Comparison of ENCODE assay signal across 26 cellular contexts in genomic region chr1:15762546-15762945, GRCh38. TPM values are rescaled to one million over a fixed set of nuclear protein-coding genes. Genes with fewer than 3 reads are reported as not detected.
DNase-seq lines count a peak whose midpoint lies in the region; ATAC-seq and TF ChIP-seq lines count a peak whose summit lies in the region.
"Had no signal": no experiment of that assay in that cellular context is flagged by ENCODE, and none has a peak within 500 bp of the region (broad histone marks: within the 10 kb centered on the region; RNA-seq: fewer than 3 reads in every experiment).

No MANE protein-coding gene starts in this region.

- H3K27me3 Mint-ChIP-seq in activated naive CD8-positive, alpha-beta T cell: peaks cover 11% of the 10 kb centered on the region
- peaks cover 40% of the 10 kb centered on the region for H3K27me3 Mint-ChIP-seq in activated naive CD8-positive, alpha-beta T cell treated with anti-CD3 and anti-CD28 coated beads for 36 hours
- H3K27me3 Mint-ChIP-seq in stimulated activated memory B cell treated with anti-CD40 and anti-IgM and Interleukin-4, amounts not matched to agents 10 μg/mL and 1 μg/mL and 100 μg/mL, for 72 hours: peaks cover 78% of the 10 kb centered on the region

- H3K9me3 Mint-ChIP-seq in activated naive CD8-positive, alpha-beta T cell (ENCODE audit: low read depth): no peaks in the 10 kb centered on the region
- H3K9me3 Mint-ChIP-seq in activated naive CD8-positive, alpha-beta T cell treated with anti-CD3 and anti-CD28 coated beads for 36 hours: no peaks in the 10 kb centered on the region
- H3K9me3 Mint-ChIP-seq in stimulated activated memory B cell treated with anti-CD40 and anti-IgM and Interleukin-4, amounts not matched to agents 10 μg/mL and 1 μg/mL and 100 μg/mL, for 72 hours: no peaks in the 10 kb centered on the region
- H3K9me3 Mint-ChIP-seq: activated CD4-positive, alpha-beta T cell treated with anti-CD3 and anti-CD28 coated beads, Interleukin-2, amount 10 ng/mL, durations not matched to agents 7 days and 5 days; stimulated activated naive CD8-positive, alpha-beta T cell treated with anti-CD3 and anti-CD28 coated beads, Interleukin-15, amount 100 ng/mL, for 72 hours; T-cell had no signal

- peaks cover 42% of the 10 kb centered on the region for H3K27me3 ChIP-seq in left ventricle myocardium inferior (ENCODE audit: low read depth)
- no peaks in the 10 kb centered on the region for H3K27me3 ChIP-seq in thoracic aorta (replicated peaks; ENCODE audit: insufficient read depth)
- H3K27me3 ChIP-seq: pancreas, uterus had no signal

- H3K9me3 ChIP-seq in left ventricle myocardium inferior (replicated peaks) (no peaks in the 10 kb centered on the region), thoracic aorta (no peaks in the 10 kb centered on the region)
- H3K9me3 ChIP-seq: BE2C, pancreas, sigmoid colon, uterus had no signal

- ATAC-seq in thoracic aorta (ENCODE audit: insufficient number of reproducible peaks, low FRiP score, low read depth): no peak
- ATAC-seq in stimulated activated memory B cell treated with anti-CD40 and anti-IgM and Interleukin-4, amounts not matched to agents 10 μg/mL and 1 μg/mL and 100 μg/mL, for 72 hours: no peak
- ATAC-seq: pancreas; stimulated activated naive CD8-positive, alpha-beta T cell treated with anti-CD3 and anti-CD28 coated beads, Interleukin-15, amount 100 ng/mL, for 72 hours; T-cell had no signal

- H3K4me3 Mint-ChIP-seq in activated naive CD8-positive, alpha-beta T cell: no peak overlapping the region
- no peak overlapping the region for H3K4me3 Mint-ChIP-seq in activated naive CD8-positive, alpha-beta T cell treated with anti-CD3 and anti-CD28 coated beads for 36 hours
- no peak overlapping the region for H3K4me3 Mint-ChIP-seq in stimulated activated memory B cell treated with anti-CD40 and anti-IgM and Interleukin-4, amounts not matched to agents 10 μg/mL and 1 μg/mL and 100 μg/mL, for 72 hours
- H3K4me3 Mint-ChIP-seq: activated CD4-positive, alpha-beta T cell treated with anti-CD3 and anti-CD28 coated beads, Interleukin-2, amount 10 ng/mL, durations not matched to agents 7 days and 5 days; stimulated activated naive CD8-positive, alpha-beta T cell treated with anti-CD3 and anti-CD28 coated beads, Interleukin-15, amount 100 ng/mL, for 72 hours; T-cell had no signal

- H3K27ac Mint-ChIP-seq in activated naive CD8-positive, alpha-beta T cell: peak overlapping the region; percentile 34
- H3K27ac Mint-ChIP-seq in activated naive CD8-positive, alpha-beta T cell treated with anti-CD3 and anti-CD28 coated beads for 36 hours: no peak overlapping the region
- H3K27ac Mint-ChIP-seq in stimulated activated memory B cell treated with anti-CD40 and anti-IgM and Interleukin-4, amounts not matched to agents 10 μg/mL and 1 μg/mL and 100 μg/mL, for 72 hours: no peak overlapping the region
- H3K27ac Mint-ChIP-seq: activated CD4-positive, alpha-beta T cell treated with anti-CD3 and anti-CD28 coated beads, Interleukin-2, amount 10 ng/mL, durations not matched to agents 7 days and 5 days; stimulated activated naive CD8-positive, alpha-beta T cell treated with anti-CD3 and anti-CD28 coated beads, Interleukin-15, amount 100 ng/mL, for 72 hours; T-cell had no signal

- intact Hi-C loops in left ventricle myocardium inferior (cut with micrococcal nuclease): no loop called here

- no peak for TF ChIP-seq CTCF in left ventricle myocardium inferior (IDR thresholded peaks at IDR 0.05; ENCODE audit: borderline replicate concordance)
- no peak for TF ChIP-seq CTCF in thoracic aorta (IDR thresholded peaks at IDR 0.05)

- H3K4me1 ChIP-seq in left ventricle myocardium inferior: peaks cover 83% of the 10 kb centered on the region
- H3K4me1 ChIP-seq in thoracic aorta (ENCODE audit: control insufficient read depth in 1 of 2, low read depth in 2 of 2): peaks cover 27 to 65% of the 10 kb centered on the region in 2 donors

- H3K27ac ChIP-seq in left ventricle myocardium inferior (replicated peaks): peak overlapping the region; percentile 86
- peak overlapping the region; percentile 93 to 98 for H3K27ac ChIP-seq in thoracic aorta
- H3K27ac ChIP-seq: pancreas had no signal

- peaks cover 3% of the 10 kb centered on the region for H3K4me1 Mint-ChIP-seq in activated naive CD8-positive, alpha-beta T cell (ENCODE audit: low read depth)
- H3K4me1 Mint-ChIP-seq in activated naive CD8-positive, alpha-beta T cell treated with anti-CD3 and anti-CD28 coated beads for 36 hours: no peaks in the 10 kb centered on the region
- peaks cover 12% of the 10 kb centered on the region for H3K4me1 Mint-ChIP-seq in stimulated activated memory B cell treated with anti-CD40 and anti-IgM and Interleukin-4, amounts not matched to agents 10 μg/mL and 1 μg/mL and 100 μg/mL, for 72 hours

- H3K36me3 Mint-ChIP-seq in activated naive CD8-positive, alpha-beta T cell: no peaks in the 10 kb centered on the region
- no peaks in the 10 kb centered on the region for H3K36me3 Mint-ChIP-seq in activated naive CD8-positive, alpha-beta T cell treated with anti-CD3 and anti-CD28 coated beads for 36 hours
- no peaks in the 10 kb centered on the region for H3K36me3 Mint-ChIP-seq in stimulated activated memory B cell treated with anti-CD40 and anti-IgM and Interleukin-4, amounts not matched to agents 10 μg/mL and 1 μg/mL and 100 μg/mL, for 72 hours
- H3K36me3 Mint-ChIP-seq: T-cell had no signal

- no peak for DNase-seq in activated naive CD8-positive, alpha-beta T cell treated with anti-CD3 and anti-CD28 coated beads for 36 hours
- peak; percentile 34 for DNase-seq in RKO (ENCODE audit: low spot score)
- no peak for DNase-seq in left ventricle myocardium inferior
- DNase-seq in thoracic aorta (ENCODE audit: low spot score): no peak
- DNase-seq in kidney glomerular epithelial cell (lab: John Stamatoyannopoulos, UW): no peak
- DNase-seq in activated CD4-positive, alpha-beta T cell treated with anti-CD3 and anti-CD28 coated beads for 4 hours: no peak
- DNase-seq: activated CD4-positive, alpha-beta T cell treated with anti-CD3 and anti-CD28 coated beads, Interleukin-2, amount 10 ng/mL, durations not matched to agents 7 days and 5 days; activated gamma-delta T cell treated with Interleukin-2 at 50 U/mL for 16 hours; anterior cingulate cortex; BE2C; COR-L47; effector memory CD4-positive, alpha-beta T cell; NCI-H2029 treated with DMSO at 0.1 percent for 48 hours; NCI-H510A; pancreas; sigmoid colon; stimulated activated naive CD8-positive, alpha-beta T cell treated with anti-CD3 and anti-CD28 coated beads, Interleukin-15, amount 100 ng/mL, for 72 hours; T-cell; uterus had no signal

- H3K4me3 ChIP-seq in left ventricle myocardium inferior (peak overlapping the region; percentile 87), thoracic aorta (peak overlapping the region; percentile 88)
- H3K4me3 ChIP-seq: K562, pancreas, sigmoid colon, uterus had no signal

- H3K36me3 ChIP-seq in left ventricle myocardium inferior: peaks cover 16% of the 10 kb centered on the region
- peaks cover 30% of the 10 kb centered on the region for H3K36me3 ChIP-seq in thoracic aorta
- H3K36me3 ChIP-seq: BE2C, pancreas, uterus had no signal

RNA-seq across cellular contexts. Expression of gene FBLIM1, which starts 4.0 kb away (rescaled TPM):
- total RNA-seq in activated naive CD8-positive, alpha-beta T cell treated with anti-CD3 and anti-CD28 coated beads for 36 hours: not detected
- 89.1 TPM for total RNA-seq in left ventricle myocardium inferior
- 100 to 1,000 TPM; 731 to 997 TPM for total RNA-seq in thoracic aorta

RNA-seq across cellular contexts. Expression of gene TMEM82, which starts 20.2 kb away (rescaled TPM):
- total RNA-seq in activated naive CD8-positive, alpha-beta T cell treated with anti-CD3 and anti-CD28 coated beads for 36 hours: not detected
- total RNA-seq in left ventricle myocardium inferior (not detected), thoracic aorta (not detected)
- total RNA-seq: activated CD4-positive, alpha-beta T cell treated with anti-CD3 and anti-CD28 coated beads, Interleukin-2, amount 10 ng/mL, durations not matched to agents 7 days and 5 days; cerebellum; fibroblast of lung; K562; lung microvascular endothelial cell; myocyte; pancreas; T-cell; uterus had no signal

RNA-seq across cellular contexts. Expression of gene SLC25A34, which starts 26.5 kb away (rescaled TPM):
- under 1 TPM; 0.76 to 0.94 TPM for total RNA-seq in activated naive CD8-positive, alpha-beta T cell treated with anti-CD3 and anti-CD28 coated beads for 36 hours
- total RNA-seq in left ventricle myocardium inferior: 34.0 TPM
- total RNA-seq in thoracic aorta: 1 to 10 TPM; 2.4 to 7.5 TPM

RNA-seq across cellular contexts. Expression of gene UQCRHL, which starts 44.9 kb away (rescaled TPM):
- 1 to 10 TPM; 1.9 to 2.0 TPM for total RNA-seq in activated naive CD8-positive, alpha-beta T cell treated with anti-CD3 and anti-CD28 coated beads for 36 hours
- total RNA-seq in left ventricle myocardium inferior (6.0 TPM), thoracic aorta (under 1 TPM; 0.81 to 0.99 TPM)

Comparison
In these comparisons a context has a peak if more than half of its experiments do, and no peak if none do; other contexts are left out.
1. RNA of gene FBLIM1, which starts 4.0 kb away (total RNA-seq): 731 to 997 TPM in thoracic aorta and 89.1 TPM in left ventricle myocardium inferior (single experiment); not detected in activated naive CD8-positive, alpha-beta T cell treated with anti-CD3 and anti-CD28 coated beads for 36 hours; every median in the first group is over 10 times any median in the second.